In genomic region chr7:42283553-42283952, GRCh38 we compare ENCODE assay signal across 28 cellular contexts.
DNase-seq lines count a peak whose midpoint lies in the region; ATAC-seq and TF ChIP-seq lines count a peak whose summit lies in the region.
"Had no signal": no experiment of that assay in that cellular context is flagged by ENCODE, and none has a peak within 500 bp of the region (broad histone marks: within the 10 kb centered on the region; RNA-seq: fewer than 3 reads in every experiment).

No MANE protein-coding gene starts in this region.

- in situ Hi-C loops in astrocyte of the spinal cord (cut with HindIII; ENCODE audit: low sequenced_read_pairs): no loop called here

- no peak overlapping the region for H3K27ac Mint-ChIP-seq in activated T-cell treated with anti-CD3 and anti-CD28 coated beads, Interleukin-2, amount 50 U/mL, for 24 hours
- H3K27ac Mint-ChIP-seq: activated naive CD8-positive, alpha-beta T cell treated with anti-CD3 and anti-CD28 coated beads, Interleukin-2, amount 50 U/mL, for 24 hours; CD8-positive, alpha-beta T cell; progenitor cell of endocrine pancreas; stimulated activated effector memory CD8-positive, alpha-beta T cell treated with anti-CD3 and anti-CD28 coated beads, Interleukin-12 subunit alpha, Interleukin-12 subunit beta, amount 100 ng/mL, for 72 hours; T-helper 1 cell treated with Interleukin-12 subunit alpha and Interleukin-12 subunit beta and Interleukin-4 antibody, amounts not matched to agents 30 μg/mL and 1 μg/mL, for 36 hours had no signal

- no peak for ATAC-seq in HG03095 (IDR thresholded peaks at IDR 0.05; ENCODE audit: unreplicated experiment)
- ATAC-seq: activated naive CD8-positive, alpha-beta T cell treated with anti-CD3 and anti-CD28 coated beads, Interleukin-2, amount 50 U/mL, for 24 hours; CD8-positive, alpha-beta T cell; GM12878; Panc1; stimulated activated effector memory CD8-positive, alpha-beta T cell treated with anti-CD3 and anti-CD28 coated beads, Interleukin-12 subunit alpha, Interleukin-12 subunit beta, amount 100 ng/mL, for 72 hours had no signal

- no peak overlapping the region for H3K4me3 ChIP-seq in astrocyte of the spinal cord (ENCODE audit: low read depth, low read length)
- H3K4me3 ChIP-seq in foreskin fibroblast (ENCODE audit: low read depth in 1 of 2, low read length in 2 of 2): no peak overlapping the region
- H3K4me3 ChIP-seq: colonic mucosa, GM12878, left ventricle myocardium inferior, skin epidermis, thoracic aorta, vagina had no signal

- no peaks in the 10 kb centered on the region for H3K9me3 Mint-ChIP-seq in activated T-cell treated with anti-CD3 and anti-CD28 coated beads, Interleukin-2, amount 50 U/mL, for 24 hours
- H3K9me3 Mint-ChIP-seq: activated naive CD8-positive, alpha-beta T cell treated with anti-CD3 and anti-CD28 coated beads, Interleukin-2, amount 50 U/mL, for 24 hours; CD8-positive, alpha-beta T cell; T-helper 1 cell treated with Interleukin-12 subunit alpha and Interleukin-12 subunit beta and Interleukin-4 antibody, amounts not matched to agents 30 μg/mL and 1 μg/mL, for 36 hours had no signal

- peak; percentile 46 for DNase-seq in HS-5 (ENCODE audit: low read depth)
- peak; percentile 11 for DNase-seq in astrocyte of the spinal cord (ENCODE audit: low read depth, low spot score)
- DNase-seq in foreskin fibroblast: peak; percentile 32 to 71
- DNase-seq in superior temporal gyrus (ENCODE audit: extremely low spot score): peak; percentile 42
- DNase-seq in SIG-M5 treated with dmso at 0.1 percent for 504 hours (lab: John Stamatoyannopoulos, UW; ENCODE audit: unreplicated experiment): no peak
- no peak for DNase-seq in activated T-cell treated with anti-CD3 and anti-CD28 coated beads, Interleukin-2, amount 50 U/mL, for 24 hours
- DNase-seq: activated CD8-positive, alpha-beta memory T cell treated with anti-CD3 and anti-CD28 coated beads, Interleukin-2, amount 50 U/mL, for 48 hours; activated effector memory CD4-positive, alpha-beta T cell treated with Interleukin-2 at 50 U/mL for 16 hours; activated naive CD8-positive, alpha-beta T cell treated with anti-CD3 and anti-CD28 coated beads, Interleukin-2, amount 50 U/mL, for 24 hours; brain microvascular endothelial cell; CD8-positive, alpha-beta T cell; colonic mucosa; DMS153; left ventricle myocardium inferior; NCI-H1092 treated with DMSO at 0.1 percent for 48 hours; NCI-H2081; NCI-H510A; NK-92 treated with Interleukin-12 subunit alpha and Interleukin-12 subunit beta, amount 100 ng/mL, for 24 hours; stimulated activated CD4-positive, alpha-beta T cell treated with anti-CD3 and anti-CD28 coated beads, Interleukin-1b, Interleukin-23, amount 100 ng/mL, for 48 hours had no signal

- no peak overlapping the region for H3K4me3 Mint-ChIP-seq in activated T-cell treated with anti-CD3 and anti-CD28 coated beads, Interleukin-2, amount 50 U/mL, for 24 hours
- H3K4me3 Mint-ChIP-seq: activated naive CD8-positive, alpha-beta T cell treated with anti-CD3 and anti-CD28 coated beads, Interleukin-2, amount 50 U/mL, for 24 hours; CD8-positive, alpha-beta T cell; stimulated activated effector memory CD8-positive, alpha-beta T cell treated with anti-CD3 and anti-CD28 coated beads, Interleukin-12 subunit alpha, Interleukin-12 subunit beta, amount 100 ng/mL, for 72 hours; T-helper 1 cell treated with Interleukin-12 subunit alpha and Interleukin-12 subunit beta and Interleukin-4 antibody, amounts not matched to agents 30 μg/mL and 1 μg/mL, for 36 hours had no signal

- TF ChIP-seq CTCF in astrocyte of the spinal cord (IDR thresholded peaks at IDR 0.05; ENCODE audit: low read depth, low read length) (no peak), foreskin fibroblast (IDR thresholded peaks at IDR 0.05; ENCODE audit: low read depth, low read length) (no peak)

- H3K4me1 Mint-ChIP-seq in activated T-cell treated with anti-CD3 and anti-CD28 coated beads, Interleukin-2, amount 50 U/mL, for 24 hours (ENCODE audit: low read depth): no peaks in the 10 kb centered on the region
- H3K4me1 Mint-ChIP-seq: activated naive CD8-positive, alpha-beta T cell treated with anti-CD3 and anti-CD28 coated beads, Interleukin-2, amount 50 U/mL, for 24 hours; stimulated activated effector memory CD8-positive, alpha-beta T cell treated with anti-CD3 and anti-CD28 coated beads, Interleukin-12 subunit alpha, Interleukin-12 subunit beta, amount 100 ng/mL, for 72 hours had no signal

- peaks cover 10% of the 10 kb centered on the region for H3K27me3 Mint-ChIP-seq in activated T-cell treated with anti-CD3 and anti-CD28 coated beads, Interleukin-2, amount 50 U/mL, for 24 hours

- no peaks in the 10 kb centered on the region for H3K36me3 Mint-ChIP-seq in activated T-cell treated with anti-CD3 and anti-CD28 coated beads, Interleukin-2, amount 50 U/mL, for 24 hours (ENCODE audit: low read depth)
- H3K36me3 Mint-ChIP-seq: CD8-positive, alpha-beta T cell; stimulated activated effector memory CD8-positive, alpha-beta T cell treated with anti-CD3 and anti-CD28 coated beads, Interleukin-12 subunit alpha, Interleukin-12 subunit beta, amount 100 ng/mL, for 72 hours had no signal

Comparison
In these comparisons a context has a peak if more than half of its experiments do, and no peak if none do; other contexts are left out.
1. DNase-seq: peak in HS-5 (single experiment), astrocyte of the spinal cord (single experiment), foreskin fibroblast (2 of 2) and superior temporal gyrus (single experiment); none in SIG-M5 treated with dmso at 0.1 percent for 504 hours (single experiment) and activated T-cell treated with anti-CD3 and anti-CD28 coated beads, Interleukin-2, amount 50 U/mL, for 24 hours (single experiment).